8 cellular contexts compared by ENCODE assay signal in the genomic region with DNA sequence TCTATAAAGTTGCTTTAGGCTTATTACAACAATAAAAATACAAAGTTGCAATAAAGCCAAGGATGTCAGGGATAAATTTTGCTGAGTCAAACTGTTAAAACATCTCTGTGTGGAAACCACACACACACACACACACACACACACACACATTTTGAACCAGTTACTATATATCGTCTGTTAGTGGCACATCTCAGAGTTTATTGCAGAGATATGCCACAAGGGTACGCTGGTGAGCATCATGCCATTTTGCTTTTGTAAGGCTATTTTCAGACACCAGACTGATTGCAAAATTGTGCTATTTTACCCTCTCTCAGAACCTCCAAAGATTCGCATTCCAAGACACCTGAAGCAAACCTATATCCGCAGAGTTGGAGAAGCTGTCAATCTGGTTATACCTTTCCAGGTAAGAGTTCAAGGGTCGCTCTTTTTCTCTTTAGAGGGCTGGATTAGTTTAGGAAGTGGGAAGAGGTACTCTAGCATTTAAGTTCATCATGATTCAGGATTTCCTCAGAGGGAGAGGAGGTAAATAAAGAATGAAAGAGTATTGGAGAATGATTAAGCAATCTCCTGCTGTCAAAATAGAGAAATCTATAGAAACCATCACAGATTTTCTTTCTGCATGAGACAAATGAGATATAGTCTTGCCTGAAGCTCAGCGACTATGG. TPM values are rescaled to one million over a fixed set of nuclear protein-coding genes. Genes with fewer than 3 reads are reported as not detected.
DNase-seq lines count a peak whose midpoint lies in the region; ATAC-seq and TF ChIP-seq lines count a peak whose summit lies in the region.

No MANE protein-coding gene starts in this region.

- DNase-seq in AG04449 (ENCODE audit: low read depth, low spot score): peak; percentile 23
- peak; percentile 91 for DNase-seq in OCI-M1 (lab: John Stamatoyannopoulos, UW)
- peak; percentile 47 to 71 (median 60) for DNase-seq in body of pancreas
- no peak for DNase-seq in kidney epithelial cell (ENCODE audit: low read depth)
- DNase-seq in tibial artery: peak in 1 of 2 donors; percentile 41
- no peak for DNase-seq in DMS79 treated with DMSO at 0.1 percent for 48 hours (lab: John Stamatoyannopoulos, UW)
- DNase-seq in NCI-H146 (lab: John Stamatoyannopoulos, UW): no peak

- H3K27ac ChIP-seq in body of pancreas: no peak overlapping the region
- H3K27ac ChIP-seq in tibial artery: no peak overlapping the region

- TF ChIP-seq CTCF in AG04449 (IDR thresholded peaks at IDR 0.05; ENCODE audit: insufficient read depth, low read length, missing control alignments) (peak; percentile 42), GM12875 (IDR thresholded peaks at IDR 0.05; ENCODE audit: borderline replicate concordance, insufficient read depth, low read depth, low read length) (peak; percentile 60), body of pancreas (IDR thresholded peaks at IDR 0.05) (peak; percentile 21 to 91 (median 66)), kidney epithelial cell (IDR thresholded peaks at IDR 0.05; ENCODE audit: insufficient read depth, low read length, poor library complexity, severe bottlenecking) (peak; percentile 34), tibial artery (IDR thresholded peaks at IDR 0.05) (peak; percentile 54 to 60)

- H3K36me3 ChIP-seq in body of pancreas (replicated peaks in 1 of 2; ENCODE audit: insufficient read depth in 1 of 2, low read depth in 2 of 2) (no peaks in the 10 kb centered on the region), kidney epithelial cell (ENCODE audit: control insufficient read depth, insufficient read depth, low read length) (no peaks in the 10 kb centered on the region), tibial artery (no peaks in the 10 kb centered on the region)

- H3K27me3 ChIP-seq in body of pancreas (no peaks in the 10 kb centered on the region), kidney epithelial cell (ENCODE audit: control insufficient read depth, insufficient read depth, low read length) (no peaks in the 10 kb centered on the region), tibial artery (peaks cover 0 to 9% of the 10 kb centered on the region in 2 donors)

- CTCF ChIA-PET in AG04449 (lab: Yijun Ruan, JAX): interaction anchor here (0.5 to 1.3 kb wide), 2 partner anchors 90 to 262 kb away, joined by 3 read pairs; a partner anchor contains a TSS

- peak; percentile 86 for ATAC-seq in body of pancreas

- H3K4me1 ChIP-seq in body of pancreas (no peaks in the 10 kb centered on the region), tibial artery (peaks cover 0 to 5% (median 0%) of the 10 kb centered on the region in 4 donors)

- H3K9me3 ChIP-seq in body of pancreas: no peaks in the 10 kb centered on the region
- H3K9me3 ChIP-seq in tibial artery: no peaks in the 10 kb centered on the region

- WGBS in body of pancreas, 2 donors: 37 to 47% methylated on average over 6 of the region's 6 CpGs

- no peak for TF ChIP-seq POLR2A in body of pancreas (IDR thresholded peaks at IDR 0.05)

- intact Hi-C loops in body of pancreas (cut with DNase I) (no loop called here), tibial artery (cut with DNase I; ENCODE audit: low total_unique reads) (loop anchor here (10.0 kb wide), 1 partner anchor 95 kb away; no protein-coding TSS in a partner anchor)

- POLR2A ChIA-PET in AG04449 (lab: Yijun Ruan, JAX): no interaction called here

- H3K4me3 ChIP-seq in AG04449 (ENCODE audit: low read depth, low read length) (no peak overlapping the region), GM12875 (ENCODE audit: low read depth, low read length) (no peak overlapping the region), body of pancreas (no peak overlapping the region), kidney epithelial cell (ENCODE audit: low read depth, low read length) (no peak overlapping the region), tibial artery (no peak overlapping the region)

RNA-seq across cellular contexts. Expression of a gene that starts 27.3 kb away (rescaled TPM):
- total RNA-seq in body of pancreas (10 to 100 TPM; 62.0 to 74.2 TPM), kidney epithelial cell (10.3 and 16.1 TPM in 2 replicates)

Comparison
In these comparisons a context has a peak if more than half of its experiments do, and no peak if none do; other contexts are left out.
1. DNase-seq: peak in AG04449 (single experiment), OCI-M1 (single experiment) and body of pancreas (4 of 4); none in kidney epithelial cell (single experiment), DMS79 treated with DMSO at 0.1 percent for 48 hours (single experiment) and NCI-H146 (single experiment).
2. Peak in every context shown above with its lines, with median percentiles within 50 percentile points of each other: CTCF ChIP-seq.